ENCODE assay signal across 8 cellular contexts in genomic region chr1:43979528-43980254, GRCh38. TPM values are rescaled to one million over a fixed set of nuclear protein-coding genes. Genes with fewer than 3 reads are reported as not detected.
DNase-seq lines count a peak whose midpoint lies in the region; ATAC-seq and TF ChIP-seq lines count a peak whose summit lies in the region.

No MANE protein-coding gene starts in this region.

- H3K27ac Mint-ChIP-seq in osteocyte (ENCODE audit: unreplicated experiment), result peak overlapping the region; percentile 81

- peak overlapping the region in 3 of 4 donors; percentile 54 to 80 (median 67) for H3K27ac ChIP-seq in gastroesophageal sphincter

- peaks cover 16% of the 10 kb centered on the region for H3K36me3 Mint-ChIP-seq in osteocyte (ENCODE audit: unreplicated experiment)

- no peaks in the 10 kb centered on the region for H3K27me3 ChIP-seq in MG63
- no peaks in the 10 kb centered on the region for H3K27me3 ChIP-seq in gastroesophageal sphincter

- peak overlapping the region; percentile 51 for H3K4me3 ChIP-seq in MG63
- peak overlapping the region; percentile 77 to 88 for H3K4me3 ChIP-seq in gastroesophageal sphincter

- TF ChIP-seq CTCF in gastroesophageal sphincter (IDR thresholded peaks at IDR 0.05) (no peak), osteocyte (IDR thresholded peaks at IDR 0.05) (no peak)

- H3K9me3 Mint-ChIP-seq in osteocyte (ENCODE audit: unreplicated experiment), result no peaks in the 10 kb centered on the region

- H3K4me3 Mint-ChIP-seq in osteocyte (ENCODE audit: unreplicated experiment), result peak overlapping the region; percentile 83

- H3K9me3 ChIP-seq in MG63 (no peaks in the 10 kb centered on the region), gastroesophageal sphincter (no peaks in the 10 kb centered on the region)

- no peak for TF ChIP-seq POLR2A in gastroesophageal sphincter (IDR thresholded peaks at IDR 0.05)

- H3K36me3 ChIP-seq in MG63, result peaks cover 40% of the 10 kb centered on the region
- peaks cover 0 to 49% of the 10 kb centered on the region in 2 donors for H3K36me3 ChIP-seq in gastroesophageal sphincter

- peaks cover 4 to 56% (median 37%) of the 10 kb centered on the region in 3 donors for H3K4me1 ChIP-seq in gastroesophageal sphincter

- no peaks in the 10 kb centered on the region for H3K27me3 Mint-ChIP-seq in osteocyte (ENCODE audit: unreplicated experiment)

- ATAC-seq in gastroesophageal sphincter (peak; percentile 11), HG03378 (IDR thresholded peaks at IDR 0.05; ENCODE audit: unreplicated experiment) (no peak), GM21367 (IDR thresholded peaks at IDR 0.05; ENCODE audit: unreplicated experiment) (no peak)

- peak; percentile 52 for DNase-seq in NCI-H2227 (lab: John Stamatoyannopoulos, UW; ENCODE audit: unreplicated experiment)
- no peak for DNase-seq in NCI-H2227 treated with DMSO at 0.1 percent for 48 hours (lab: John Stamatoyannopoulos, UW)
- peak; percentile 93 for DNase-seq in MG63
- peak; percentile 30 for DNase-seq in activated T-cell treated with anti-CD3 and anti-CD28 coated beads, Interleukin-2, amount 50 U/mL, for 1 hour
- no peak for DNase-seq in osteocyte (ENCODE audit: extremely low spot score, unreplicated experiment)

- 0% methylated on average over 2 of the region's 45 CpGs; no CpG with 5 or more reads in 1 of the 2 donors for WGBS in gastroesophageal sphincter (ENCODE audit: low coverage in 1 of 2), 2 donors

- peaks cover 51% of the 10 kb centered on the region for H3K4me1 Mint-ChIP-seq in osteocyte (ENCODE audit: unreplicated experiment)

- TF ChIP-seq EP300 in gastroesophageal sphincter (IDR thresholded peaks at IDR 0.05), result no peak

RNA-seq across cellular contexts. Expression of gene B4GALT2, which starts 0.7 kb away (rescaled TPM):
- 62.1 and 95.8 TPM in 2 replicates for total RNA-seq in MG63 (2014; rRNA removed; shearing (Covaris generic); ENCODE audit: low replicate concordance)
- total RNA-seq in gastroesophageal sphincter (100 to 1,000 TPM in 1 of 4 donors, 10 to 100 TPM in 3; 34.4 to 129 (median 37.6) TPM), osteocyte (62.8 and 65.5 TPM in 2 replicates)

RNA-seq across cellular contexts. Expression of gene ATP6V0B, which starts 4.9 kb away (rescaled TPM):
- 124 and 126 TPM in 2 replicates for total RNA-seq in MG63 (2014; rRNA removed; shearing (Covaris generic); ENCODE audit: low replicate concordance)
- total RNA-seq in gastroesophageal sphincter (100 to 1,000 TPM in 1 of 4 donors, 10 to 100 TPM in 3; 67.9 to 107 (median 89.9) TPM), osteocyte (128 and 130 TPM in 2 replicates)

RNA-seq across cellular contexts. Expression of gene DPH2, which starts 9.9 kb away (rescaled TPM):
- total RNA-seq in MG63 (2014; rRNA removed; shearing (Covaris generic); ENCODE audit: low replicate concordance), result 20.7 and 44.0 TPM in 2 replicates
- total RNA-seq in gastroesophageal sphincter, result 10 to 100 TPM; 23.5 to 41.9 (median 32.5) TPM
- 21.7 and 22.4 TPM in 2 replicates for total RNA-seq in osteocyte

RNA-seq across cellular contexts. Expression of gene CCDC24, which starts 11.7 kb away (rescaled TPM):
- total RNA-seq in MG63 (2014; rRNA removed; shearing (Covaris generic); ENCODE audit: low replicate concordance), result 1.6 and 5.9 TPM in 2 replicates
- 1 to 10 TPM; 5.0 to 6.2 (median 5.5) TPM for total RNA-seq in gastroesophageal sphincter
- 5.1 and 5.3 TPM in 2 replicates for total RNA-seq in osteocyte

RNA-seq across cellular contexts. Expression of gene IPO13, which starts 32.9 kb away (rescaled TPM):
- total RNA-seq in MG63 (2014; rRNA removed; shearing (Covaris generic); ENCODE audit: low replicate concordance), result 14.4 and 24.4 TPM in 2 replicates
- 10 to 100 TPM; 21.8 to 44.5 (median 24.2) TPM for total RNA-seq in gastroesophageal sphincter
- total RNA-seq in osteocyte, result 37.6 and 40.8 TPM in 2 replicates

Comparison
In these comparisons a context has a peak if more than half of its experiments do, and no peak if none do; other contexts are left out.
1. DNase-seq: peak in NCI-H2227 (single experiment), MG63 (single experiment) and activated T-cell treated with anti-CD3 and anti-CD28 coated beads, Interleukin-2, amount 50 U/mL, for 1 hour (single experiment); none in NCI-H2227 treated with DMSO at 0.1 percent for 48 hours (single experiment) and osteocyte (single experiment).